ENCODE assay signal across 9 cellular contexts in genomic region chr22:37904572-37905533, GRCh38. TPM values are rescaled to one million over a fixed set of nuclear protein-coding genes. Genes with fewer than 3 reads are reported as not detected.
A peak's percentile ranks its signal among the peaks of the same experiment; 100 is the strongest.
DNase-seq lines count a peak whose midpoint lies in the region; ATAC-seq lines count a peak whose summit lies in the region.
"Had no signal": no experiment of that assay in that cellular context is flagged by ENCODE, and none has a peak within 500 bp of the region (broad histone marks: within the 10 kb centered on the region; RNA-seq: fewer than 3 reads in every experiment).

No MANE protein-coding gene starts in this region.

- no peak for DNase-seq in CD8-positive, alpha-beta memory T cell
- DNase-seq in Karpas-422, result peak; percentile 27
- DNase-seq in activated naive CD8-positive, alpha-beta T cell treated with anti-CD3 and anti-CD28 coated beads, Interleukin-2, amount 10 ng/mL, durations not matched to agents 7 days and 5 days, result no peak
- DNase-seq in head of caudate nucleus, result peak in 30 of 42 donors; percentile 27 to 83 (median 58)
- peak; percentile 89 for DNase-seq in posterior vena cava (ENCODE audit: low spot score)
- DNase-seq in COR-L47 (lab: John Stamatoyannopoulos, UW), result no peak

- H3K9me2 ChIP-seq in Karpas-422 (replicated peaks; ENCODE audit: insufficient read depth, low read length), result no peaks in the 10 kb centered on the region

- peaks cover 24% of the 10 kb centered on the region for H3K79me2 ChIP-seq in Karpas-422 (ENCODE audit: low read length)

- peak overlapping the region; percentile 69; the same call in 1 of the 2 replicates for H3K9ac ChIP-seq in Karpas-422 (ENCODE audit: low read length)

- CTCF ChIA-PET in CD8-positive, alpha-beta memory T cell (lab: Charles Lee), result interaction anchor here (1.7 to 2.3 kb wide), 2 partner anchors 8 to 88 kb away, joined by 4 to 15 read pairs; no protein-coding TSS in a partner anchor

- H3K36me3 ChIP-seq in CD8-positive, alpha-beta memory T cell (ENCODE audit: insufficient read depth, low read length), result no peaks in the 10 kb centered on the region
- no peaks in the 10 kb centered on the region for H3K36me3 ChIP-seq in Karpas-422 (ENCODE audit: insufficient read depth, low read length)

- H3K9me3 ChIP-seq in CD8-positive, alpha-beta memory T cell (ENCODE audit: low read length), result no peaks in the 10 kb centered on the region
- H3K9me3 ChIP-seq in Karpas-422 (ENCODE audit: low read length), result no peaks in the 10 kb centered on the region

- H3K4me3 Mint-ChIP-seq in CD8-positive, alpha-beta memory T cell, result peak overlapping the region; percentile 73 to 91 (median 82)
- H3K4me3 Mint-ChIP-seq in activated naive CD8-positive, alpha-beta T cell treated with anti-CD3 and anti-CD28 coated beads, Interleukin-2, amount 10 ng/mL, durations not matched to agents 7 days and 5 days, result peak overlapping the region; percentile 79

- intact Hi-C loops in head of caudate nucleus (cut with DNase I), result no loop called here
- intact Hi-C loops in posterior vena cava (cut with DNase I), result no loop called here

- no peaks in the 10 kb centered on the region for H3K27me3 ChIP-seq in CD8-positive, alpha-beta memory T cell (ENCODE audit: insufficient read depth, low read length, poor library complexity, severe bottlenecking)
- no peaks in the 10 kb centered on the region for H3K27me3 ChIP-seq in Karpas-422 (ENCODE audit: low read length)

- H3K27ac Mint-ChIP-seq in CD8-positive, alpha-beta memory T cell, result peak overlapping the region; percentile 64 to 94 (median 84)
- H3K27ac Mint-ChIP-seq in activated naive CD8-positive, alpha-beta T cell treated with anti-CD3 and anti-CD28 coated beads, Interleukin-2, amount 10 ng/mL, durations not matched to agents 7 days and 5 days, result peak overlapping the region; percentile 87

- H3K27ac ChIP-seq in CD8-positive, alpha-beta memory T cell (ENCODE audit: low read depth, low read length), result peak overlapping the region; percentile 54
- H3K27ac ChIP-seq in Karpas-422 (ENCODE audit: low read length), result no peak overlapping the region

- ATAC-seq in activated naive CD8-positive, alpha-beta T cell treated with anti-CD3 and anti-CD28 coated beads, Interleukin-2, amount 10 ng/mL, durations not matched to agents 7 days and 5 days (ENCODE audit: low read depth), result no peak
- ATAC-seq in GM21528 (IDR thresholded peaks at IDR 0.05; ENCODE audit: low FRiP score, unreplicated experiment), result no peak
- no peak for ATAC-seq in HG03025 (IDR thresholded peaks at IDR 0.05; ENCODE audit: low FRiP score, unreplicated experiment)

- peaks cover 0 to 1% (median 0%) of the 10 kb centered on the region in 3 donors for H3K36me3 Mint-ChIP-seq in CD8-positive, alpha-beta memory T cell
- H3K36me3 Mint-ChIP-seq in activated naive CD8-positive, alpha-beta T cell treated with anti-CD3 and anti-CD28 coated beads, Interleukin-2, amount 10 ng/mL, durations not matched to agents 7 days and 5 days, result no peaks in the 10 kb centered on the region

- H3K9me3 Mint-ChIP-seq in CD8-positive, alpha-beta memory T cell, result no peaks in the 10 kb centered on the region
- H3K9me3 Mint-ChIP-seq in activated naive CD8-positive, alpha-beta T cell treated with anti-CD3 and anti-CD28 coated beads, Interleukin-2, amount 10 ng/mL, durations not matched to agents 7 days and 5 days, result no peaks in the 10 kb centered on the region

- peaks cover 19 to 35% (median 29%) of the 10 kb centered on the region in 3 donors for H3K4me1 Mint-ChIP-seq in CD8-positive, alpha-beta memory T cell
- peaks cover 26% of the 10 kb centered on the region for H3K4me1 Mint-ChIP-seq in activated naive CD8-positive, alpha-beta T cell treated with anti-CD3 and anti-CD28 coated beads, Interleukin-2, amount 10 ng/mL, durations not matched to agents 7 days and 5 days

- H2AFZ ChIP-seq in Karpas-422 (ENCODE audit: low read length), result no peak overlapping the region

- H3K27me3 Mint-ChIP-seq in CD8-positive, alpha-beta memory T cell, result no peaks in the 10 kb centered on the region
- H3K27me3 Mint-ChIP-seq in activated naive CD8-positive, alpha-beta T cell treated with anti-CD3 and anti-CD28 coated beads, Interleukin-2, amount 10 ng/mL, durations not matched to agents 7 days and 5 days, result no peaks in the 10 kb centered on the region

- peaks cover 12% of the 10 kb centered on the region for H3K4me1 ChIP-seq in CD8-positive, alpha-beta memory T cell (ENCODE audit: insufficient read depth, low read length)
- H3K4me1 ChIP-seq in Karpas-422 (ENCODE audit: low read length), result peaks cover 18% of the 10 kb centered on the region

- no peak overlapping the region for H3K4me3 ChIP-seq in CD8-positive, alpha-beta memory T cell (ENCODE audit: low read length)
- H3K4me3 ChIP-seq in Karpas-422 (ENCODE audit: low read length), result peak overlapping the region; percentile 65; the same call in 1 of the 2 replicates

- no peaks in the 10 kb centered on the region; the same call in 1 of the 2 replicates for H4K20me1 ChIP-seq in Karpas-422 (ENCODE audit: insufficient read depth, low read depth, low read length)

- POLR2A ChIA-PET in CD8-positive, alpha-beta memory T cell (lab: Charles Lee), result interaction anchor here (0.9 to 2.5 kb wide), 4 partner anchors 8 to 57 kb away, joined by 4 to 20 read pairs (median 5); partner anchors contain the start of genes C22orf23 and POLR2F
- POLR2A ChIA-PET in activated naive CD8-positive, alpha-beta T cell treated with anti-CD3 and anti-CD28 coated beads, Interleukin-2, amount 10 ng/mL, durations not matched to agents 7 days and 5 days (lab: Charles Lee), result interaction anchor here (0.6 to 3.1 kb wide), 8 partner anchors 8 to 229 kb away, joined by 3 to 45 read pairs (median 6); no protein-coding TSS in a partner anchor

- peak overlapping the region; percentile 75 for H3K4me2 ChIP-seq in Karpas-422 (ENCODE audit: low read depth, low read length, poor library complexity, severe bottlenecking)

RNA-seq across cellular contexts. Expression of gene MICALL1, which starts 1.2 kb away (rescaled TPM):
- total RNA-seq in CD8-positive, alpha-beta memory T cell, result 10 to 100 TPM; 25.4 to 25.8 TPM
- 7.2 TPM for polyA plus RNA-seq in CD8-positive, alpha-beta memory T cell
- total RNA-seq in Karpas-422 (2014; rRNA removed; shearing (Covaris generic); ENCODE audit: low replicate concordance), result 14.3 and 25.2 TPM in 2 replicates
- total RNA-seq in activated naive CD8-positive, alpha-beta T cell treated with anti-CD3 and anti-CD28 coated beads, Interleukin-2, amount 10 ng/mL, durations not matched to agents 7 days and 5 days, result 10 to 100 TPM; 27.9 to 31.3 TPM
- 10 to 100 TPM; 77.0 to 80.8 TPM for total RNA-seq in posterior vena cava

RNA-seq across cellular contexts. Expression of gene C22orf23, which starts 48.5 kb away (rescaled TPM):
- total RNA-seq in CD8-positive, alpha-beta memory T cell, result under 1 TPM; 0.29 to 0.37 TPM
- polyA plus RNA-seq in CD8-positive, alpha-beta memory T cell, result not detected
- total RNA-seq in Karpas-422 (2014; rRNA removed; shearing (Covaris generic); ENCODE audit: low replicate concordance), result not detected in 2 replicates
- not detected for total RNA-seq in activated naive CD8-positive, alpha-beta T cell treated with anti-CD3 and anti-CD28 coated beads, Interleukin-2, amount 10 ng/mL, durations not matched to agents 7 days and 5 days
- under 1 TPM; 0.32 to 0.33 TPM for total RNA-seq in posterior vena cava
- total RNA-seq: T-helper 2 cell treated with Interferon-gamma antibody and Interleukin-4, amounts not matched to agents 100 ng/mL and 5 ng/mL, for 36 hours had no signal

RNA-seq across cellular contexts. Expression of gene POLR2F, which starts 48.6 kb away (rescaled TPM):
- 100 to 1,000 TPM; 140 to 148 TPM for total RNA-seq in CD8-positive, alpha-beta memory T cell
- 167 TPM for polyA plus RNA-seq in CD8-positive, alpha-beta memory T cell
- total RNA-seq in Karpas-422 (2014; rRNA removed; shearing (Covaris generic); ENCODE audit: low replicate concordance), result 41.9 and 189 TPM in 2 replicates
- total RNA-seq in activated naive CD8-positive, alpha-beta T cell treated with anti-CD3 and anti-CD28 coated beads, Interleukin-2, amount 10 ng/mL, durations not matched to agents 7 days and 5 days, result 10 to 100 TPM; 60.2 to 61.4 TPM
- total RNA-seq in posterior vena cava, result 10 to 100 TPM; 46.5 to 60.2 TPM

RNA-seq across cellular contexts. Expression of gene EIF3L, which starts 55.6 kb away (rescaled TPM):
- 100 to 1,000 TPM; 549 to 556 TPM for total RNA-seq in CD8-positive, alpha-beta memory T cell
- 266 TPM for polyA plus RNA-seq in CD8-positive, alpha-beta memory T cell
- total RNA-seq in Karpas-422 (2014; rRNA removed; shearing (Covaris generic); ENCODE audit: low replicate concordance), result 363 and 488 TPM in 2 replicates
- total RNA-seq in activated naive CD8-positive, alpha-beta T cell treated with anti-CD3 and anti-CD28 coated beads, Interleukin-2, amount 10 ng/mL, durations not matched to agents 7 days and 5 days, result 100 to 1,000 TPM; 328 to 368 TPM
- total RNA-seq in posterior vena cava, result 100 to 1,000 TPM; 260 to 267 TPM

Comparison
In these comparisons a context has a peak if more than half of its experiments do, and no peak if none do; other contexts are left out.
1. DNase-seq: peak in Karpas-422 (single experiment), head of caudate nucleus (30 of 42) and posterior vena cava (single experiment); none in CD8-positive, alpha-beta memory T cell (0 of 5), activated naive CD8-positive, alpha-beta T cell treated with anti-CD3 and anti-CD28 coated beads, Interleukin-2, amount 10 ng/mL, durations not matched to agents 7 days and 5 days (single experiment) and COR-L47 (single experiment).